Comparison of ENCODE assay signal across 1 cellular context in the genomic region with DNA sequence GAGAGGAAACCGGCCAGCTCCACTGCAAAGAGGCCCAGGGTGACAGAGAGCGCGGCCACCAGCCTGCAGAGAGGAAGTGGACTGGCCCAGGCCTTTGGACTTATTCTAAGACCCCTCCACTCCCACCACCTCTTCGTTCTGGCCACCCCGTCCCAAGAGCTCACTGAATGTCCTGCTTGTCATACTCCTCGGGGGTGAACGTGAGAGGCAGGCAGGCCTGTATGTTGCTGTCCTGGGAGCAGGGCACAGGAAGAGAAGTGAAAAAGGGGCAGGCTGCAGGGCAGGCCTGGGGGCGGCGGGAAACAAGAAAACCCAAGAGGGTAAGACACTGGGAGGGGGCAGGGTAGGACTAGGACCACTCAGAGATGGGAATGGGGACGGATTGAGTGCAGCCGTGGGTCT.
TF ChIP-seq lines count a peak whose summit lies in the region.

No MANE protein-coding gene starts in this region.

TF ChIP-seq in HEK293, 187 proteins besides CTCF, POLR2A, EP300 and RAD21 (continues in another document):
- TF ChIP-seq, protein P1, sequence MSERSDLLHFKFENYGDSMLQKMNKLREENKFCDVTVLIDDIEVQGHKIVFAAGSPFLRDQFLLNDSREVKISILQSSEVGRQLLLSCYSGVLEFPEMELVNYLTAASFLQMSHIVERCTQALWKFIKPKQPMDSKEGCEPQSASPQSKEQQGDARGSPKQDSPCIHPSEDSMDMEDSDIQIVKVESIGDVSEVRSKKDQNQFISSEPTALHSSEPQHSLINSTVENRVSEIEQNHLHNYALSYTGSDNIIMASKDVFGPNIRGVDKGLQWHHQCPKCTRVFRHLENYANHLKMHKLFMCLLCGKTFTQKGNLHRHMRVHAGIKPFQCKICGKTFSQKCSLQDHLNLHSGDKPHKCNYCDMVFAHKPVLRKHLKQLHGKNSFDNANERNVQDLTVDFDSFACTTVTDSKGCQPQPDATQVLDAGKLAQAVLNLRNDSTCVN (tag by site-specific recombination; optimal IDR thresholded peaks at IDR 0.05): no peak
- peak; percentile 72; the same call in 1 of the 2 replicates for TF ChIP-seq SP2 (tag by site-specific recombination; IDR thresholded peaks at IDR 0.05)
- TF ChIP-seq ZNF571 (tag by site-specific recombination; IDR thresholded peaks at IDR 0.05): no peak
- TF ChIP-seq ZNF248 (tag by site-specific recombination; IDR thresholded peaks at IDR 0.05): no peak
- no peak for TF ChIP-seq ZBTB17 (tag by site-specific recombination; IDR thresholded peaks at IDR 0.05)
- TF ChIP-seq ZNF416 (tag by site-specific recombination; IDR thresholded peaks at IDR 0.05): no peak
- TF ChIP-seq, protein P2, sequence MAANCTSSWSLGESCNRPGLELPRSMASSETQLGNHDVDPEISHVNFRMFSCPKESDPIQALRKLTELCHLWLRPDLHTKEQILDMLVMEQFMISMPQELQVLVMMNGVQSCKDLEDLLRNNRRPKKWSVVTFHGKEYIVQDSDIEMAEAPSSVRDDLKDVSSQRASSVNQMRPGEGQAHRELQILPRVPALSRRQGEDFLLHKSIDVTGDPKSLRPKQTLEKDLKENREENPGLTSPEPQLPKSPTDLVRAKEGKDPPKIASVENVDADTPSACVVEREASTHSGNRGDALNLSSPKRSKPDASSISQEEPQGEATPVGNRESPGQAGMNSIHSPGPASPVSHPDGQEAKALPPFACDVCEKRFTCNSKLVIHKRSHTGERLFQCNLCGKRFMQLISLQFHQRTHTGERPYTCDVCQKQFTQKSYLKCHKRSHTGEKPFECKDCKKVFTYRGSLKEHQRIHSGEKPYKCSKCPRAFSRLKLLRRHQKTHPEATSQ (tag by site-specific recombination; IDR thresholded peaks at IDR 0.05): no peak
- no peak for TF ChIP-seq ZFHX2 (tag by site-specific recombination; conservative IDR thresholded peaks at IDR 0.05)
- TF ChIP-seq ZBTB49 (tag by site-specific recombination; IDR thresholded peaks at IDR 0.05; ENCODE audit: low read depth): no peak
- peak; percentile 98 for TF ChIP-seq PRDM10 (tag by site-specific recombination; IDR thresholded peaks at IDR 0.05)
- no peak for TF ChIP-seq HIC1 (tag by site-specific recombination; IDR thresholded peaks at IDR 0.05)
- TF ChIP-seq GLI2 (tag by site-specific recombination; IDR thresholded peaks at IDR 0.05; ENCODE audit: borderline replicate concordance, low read depth): no peak
- peak; percentile 81 for TF ChIP-seq GLIS2 (tag by site-specific recombination; IDR thresholded peaks at IDR 0.05)
- TF ChIP-seq, protein P3, sequence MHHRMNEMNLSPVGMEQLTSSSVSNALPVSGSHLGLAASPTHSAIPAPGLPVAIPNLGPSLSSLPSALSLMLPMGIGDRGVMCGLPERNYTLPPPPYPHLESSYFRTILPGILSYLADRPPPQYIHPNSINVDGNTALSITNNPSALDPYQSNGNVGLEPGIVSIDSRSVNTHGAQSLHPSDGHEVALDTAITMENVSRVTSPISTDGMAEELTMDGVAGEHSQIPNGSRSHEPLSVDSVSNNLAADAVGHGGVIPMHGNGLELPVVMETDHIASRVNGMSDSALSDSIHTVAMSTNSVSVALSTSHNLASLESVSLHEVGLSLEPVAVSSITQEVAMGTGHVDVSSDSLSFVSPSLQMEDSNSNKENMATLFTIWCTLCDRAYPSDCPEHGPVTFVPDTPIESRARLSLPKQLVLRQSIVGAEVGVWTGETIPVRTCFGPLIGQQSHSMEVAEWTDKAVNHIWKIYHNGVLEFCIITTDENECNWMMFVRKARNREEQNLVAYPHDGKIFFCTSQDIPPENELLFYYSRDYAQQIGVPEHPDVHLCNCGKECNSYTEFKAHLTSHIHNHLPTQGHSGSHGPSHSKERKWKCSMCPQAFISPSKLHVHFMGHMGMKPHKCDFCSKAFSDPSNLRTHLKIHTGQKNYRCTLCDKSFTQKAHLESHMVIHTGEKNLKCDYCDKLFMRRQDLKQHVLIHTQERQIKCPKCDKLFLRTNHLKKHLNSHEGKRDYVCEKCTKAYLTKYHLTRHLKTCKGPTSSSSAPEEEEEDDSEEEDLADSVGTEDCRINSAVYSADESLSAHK (tag by site-specific recombination; IDR thresholded peaks at IDR 0.05): no peak
- TF ChIP-seq, protein P4, sequence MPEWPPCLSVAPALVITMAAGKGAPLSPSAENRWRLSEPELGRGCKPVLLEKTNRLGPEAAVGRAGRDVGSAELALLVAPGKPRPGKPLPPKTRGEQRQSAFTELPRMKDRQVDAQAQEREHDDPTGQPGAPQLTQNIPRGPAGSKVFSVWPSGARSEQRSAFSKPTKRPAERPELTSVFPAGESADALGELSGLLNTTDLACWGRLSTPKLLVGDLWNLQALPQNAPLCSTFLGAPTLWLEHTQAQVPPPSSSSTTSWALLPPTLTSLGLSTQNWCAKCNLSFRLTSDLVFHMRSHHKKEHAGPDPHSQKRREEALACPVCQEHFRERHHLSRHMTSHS (tag by site-specific recombination; IDR thresholded peaks at IDR 0.05): no peak
- TF ChIP-seq, protein P5, sequence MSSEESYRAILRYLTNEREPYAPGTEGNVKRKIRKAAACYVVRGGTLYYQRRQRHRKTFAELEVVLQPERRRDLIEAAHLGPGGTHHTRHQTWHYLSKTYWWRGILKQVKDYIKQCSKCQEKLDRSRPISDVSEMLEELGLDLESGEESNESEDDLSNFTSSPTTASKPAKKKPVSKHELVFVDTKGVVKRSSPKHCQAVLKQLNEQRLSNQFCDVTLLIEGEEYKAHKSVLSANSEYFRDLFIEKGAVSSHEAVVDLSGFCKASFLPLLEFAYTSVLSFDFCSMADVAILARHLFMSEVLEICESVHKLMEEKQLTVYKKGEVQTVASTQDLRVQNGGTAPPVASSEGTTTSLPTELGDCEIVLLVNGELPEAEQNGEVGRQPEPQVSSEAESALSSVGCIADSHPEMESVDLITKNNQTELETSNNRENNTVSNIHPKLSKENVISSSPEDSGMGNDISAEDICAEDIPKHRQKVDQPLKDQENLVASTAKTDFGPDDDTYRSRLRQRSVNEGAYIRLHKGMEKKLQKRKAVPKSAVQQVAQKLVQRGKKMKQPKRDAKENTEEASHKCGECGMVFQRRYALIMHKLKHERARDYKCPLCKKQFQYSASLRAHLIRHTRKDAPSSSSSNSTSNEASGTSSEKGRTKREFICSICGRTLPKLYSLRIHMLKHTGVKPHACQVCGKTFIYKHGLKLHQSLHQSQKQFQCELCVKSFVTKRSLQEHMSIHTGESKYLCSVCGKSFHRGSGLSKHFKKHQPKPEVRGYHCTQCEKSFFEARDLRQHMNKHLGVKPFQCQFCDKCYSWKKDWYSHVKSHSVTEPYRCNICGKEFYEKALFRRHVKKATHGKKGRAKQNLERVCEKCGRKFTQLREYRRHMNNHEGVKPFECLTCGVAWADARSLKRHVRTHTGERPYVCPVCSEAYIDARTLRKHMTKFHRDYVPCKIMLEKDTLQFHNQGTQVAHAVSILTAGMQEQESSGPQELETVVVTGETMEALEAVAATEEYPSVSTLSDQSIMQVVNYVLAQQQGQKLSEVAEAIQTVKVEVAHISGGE (tag by site-specific recombination; conservative IDR thresholded peaks at IDR 0.05; ENCODE audit: low read depth): 0 out of 2 replicates have a peak, but pooled peaks have one; percentile 3
- TF ChIP-seq ZNF624 (tag by site-specific recombination; IDR thresholded peaks at IDR 0.05): no peak
- no peak for TF ChIP-seq ZNF10 (tag by site-specific recombination; IDR thresholded peaks at IDR 0.05)
- TF ChIP-seq MEIS1 (CRISPR knock-in tag; IDR thresholded peaks at IDR 0.05; ENCODE audit: borderline replicate concordance): no peak
- TF ChIP-seq OVOL3 (tag by site-specific recombination; IDR thresholded peaks at IDR 0.05): no peak
- TF ChIP-seq ZNF677 (tag by site-specific recombination; IDR thresholded peaks at IDR 0.05): no peak
- TF ChIP-seq ZBTB21 (tag by site-specific recombination; IDR thresholded peaks at IDR 0.05): no peak
- no peak for TF ChIP-seq ZNF704 (tag by site-specific recombination; IDR thresholded peaks at IDR 0.05)
- peak; percentile 66; the same call in 1 of the 2 replicates for TF ChIP-seq ZNF600 (tag by site-specific recombination; IDR thresholded peaks at IDR 0.05)
- TF ChIP-seq TCF7L2 (IDR thresholded peaks at IDR 0.05; ENCODE audit: borderline replicate concordance, low read depth, low read length): no peak
- TF ChIP-seq, protein P6, sequence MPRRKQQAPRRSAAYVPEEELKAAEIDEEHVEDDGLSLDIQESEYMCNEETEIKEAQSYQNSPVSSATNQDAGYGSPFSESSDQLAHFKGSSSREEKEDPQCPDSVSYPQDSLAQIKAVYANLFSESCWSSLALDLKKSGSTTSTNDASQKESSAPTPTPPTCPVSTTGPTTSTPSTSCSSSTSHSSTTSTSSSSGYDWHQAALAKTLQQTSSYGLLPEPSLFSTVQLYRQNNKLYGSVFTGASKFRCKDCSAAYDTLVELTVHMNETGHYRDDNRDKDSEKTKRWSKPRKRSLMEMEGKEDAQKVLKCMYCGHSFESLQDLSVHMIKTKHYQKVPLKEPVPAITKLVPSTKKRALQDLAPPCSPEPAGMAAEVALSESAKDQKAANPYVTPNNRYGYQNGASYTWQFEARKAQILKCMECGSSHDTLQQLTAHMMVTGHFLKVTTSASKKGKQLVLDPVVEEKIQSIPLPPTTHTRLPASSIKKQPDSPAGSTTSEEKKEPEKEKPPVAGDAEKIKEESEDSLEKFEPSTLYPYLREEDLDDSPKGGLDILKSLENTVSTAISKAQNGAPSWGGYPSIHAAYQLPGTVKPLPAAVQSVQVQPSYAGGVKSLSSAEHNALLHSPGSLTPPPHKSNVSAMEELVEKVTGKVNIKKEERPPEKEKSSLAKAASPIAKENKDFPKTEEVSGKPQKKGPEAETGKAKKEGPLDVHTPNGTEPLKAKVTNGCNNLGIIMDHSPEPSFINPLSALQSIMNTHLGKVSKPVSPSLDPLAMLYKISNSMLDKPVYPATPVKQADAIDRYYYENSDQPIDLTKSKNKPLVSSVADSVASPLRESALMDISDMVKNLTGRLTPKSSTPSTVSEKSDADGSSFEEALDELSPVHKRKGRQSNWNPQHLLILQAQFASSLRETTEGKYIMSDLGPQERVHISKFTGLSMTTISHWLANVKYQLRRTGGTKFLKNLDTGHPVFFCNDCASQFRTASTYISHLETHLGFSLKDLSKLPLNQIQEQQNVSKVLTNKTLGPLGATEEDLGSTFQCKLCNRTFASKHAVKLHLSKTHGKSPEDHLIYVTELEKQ (tag by site-specific recombination; IDR thresholded peaks at IDR 0.05; ENCODE audit: borderline replicate concordance): peak; percentile 24; the same call in 1 of the 2 replicates
- no peak for TF ChIP-seq YY1 (tag by site-specific recombination; IDR thresholded peaks at IDR 0.05)
- no peak for TF ChIP-seq KLF1 (tag by site-specific recombination; IDR thresholded peaks at IDR 0.05)
- TF ChIP-seq ZNF837 (tag by site-specific recombination; IDR thresholded peaks at IDR 0.05): no peak
